Comparison of ENCODE assay signal across 1 cellular context in genomic region chr11:93715797-93716396, GRCh38.
TF ChIP-seq lines count a peak whose summit lies in the region.

No MANE protein-coding gene starts in this region.

TF ChIP-seq in K562, 482 proteins besides CTCF, POLR2A, EP300 and RAD21:
- peak; percentile 83 for TF ChIP-seq TFE3 (CRISPR knock-in tag; IDR thresholded peaks at IDR 0.05)
- no peak for TF ChIP-seq TBP (optimal IDR thresholded peaks at IDR 0.05; ENCODE audit: low read depth, low read length)
- no peak for TF ChIP-seq USF1 (CRISPR knock-in tag; IDR thresholded peaks at IDR 0.05)
